9 cellular contexts compared by ENCODE assay signal in the genomic region with DNA sequence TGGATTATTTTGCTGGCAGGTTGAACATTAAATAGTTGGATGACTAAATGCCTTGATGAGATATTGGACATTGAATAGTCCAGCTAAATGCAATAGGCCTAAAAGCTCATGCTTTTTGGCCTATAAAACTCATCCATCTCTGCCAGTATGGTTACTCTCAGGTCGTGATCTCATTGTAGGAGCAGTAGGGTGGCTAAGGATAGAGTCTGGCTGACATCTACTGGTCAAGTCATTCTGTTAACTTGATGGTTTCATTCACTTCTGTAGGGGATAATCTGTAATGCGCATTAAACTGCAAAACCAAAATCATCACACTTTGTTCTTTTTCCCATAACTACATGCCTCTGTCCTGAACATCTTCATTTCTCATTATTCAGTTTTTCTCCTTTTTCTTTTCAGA.
DNase-seq lines count a peak whose midpoint lies in the region; ATAC-seq and TF ChIP-seq lines count a peak whose summit lies in the region.
"Had no signal": no experiment of that assay in that cellular context is flagged by ENCODE, and none has a peak within 500 bp of the region (broad histone marks: within the 10 kb centered on the region; RNA-seq: fewer than 3 reads in every experiment).

No MANE protein-coding gene starts in this region.

- H3K4me2 ChIP-seq in HCT116 (ENCODE audit: low read length), result no peak overlapping the region

- no peaks in the 10 kb centered on the region for H3K27me3 ChIP-seq in HCT116 (ENCODE audit: insufficient read depth, low read length)

- H3K4me3 ChIP-seq in AG04449 (ENCODE audit: low read depth, low read length), result no peak overlapping the region
- H3K4me3 ChIP-seq in HCT116 (replicated peaks in 1 of 2; ENCODE audit: low read depth in 1 of 2, low read length in 2 of 2), result no peak overlapping the region

- TF ChIP-seq POLR2A in HCT116 (IDR thresholded peaks at IDR 0.05; ENCODE audit: borderline replicate concordance, extremely low read depth, insufficient read depth, insufficient read length), result no peak

- H3K36me3 Mint-ChIP-seq in activated T-helper 2 cell treated with anti-CD3 and anti-CD28 coated beads, Interferon-gamma antibody, Interleukin-2, Interleukin-4, amounts not matched to agents 10 μg/mL and 5 μg/mL and 100 μg/mL, durations not matched to agents 14 hours and 24 hours and 36 hours (ENCODE audit: low read depth), result no peaks in the 10 kb centered on the region

- no peaks in the 10 kb centered on the region for H3K36me3 ChIP-seq in HCT116 (ENCODE audit: control insufficient read depth in 1 of 2, insufficient read depth in 2 of 2, low read length in 2 of 2)

- TF ChIP-seq RAD21 in HCT116 (IDR thresholded peaks at IDR 0.05; ENCODE audit: low read depth), result peak; percentile 75

- H3K27ac ChIP-seq in HCT116 (ENCODE audit: low read depth, low read length), result no peak overlapping the region
- H3K27ac ChIP-seq in RWPE1, result no peak overlapping the region
- no peak overlapping the region for H3K27ac ChIP-seq in caudate nucleus (ENCODE audit: low read depth, low read length)

- H3K9me3 ChIP-seq in HCT116 (ENCODE audit: control insufficient read depth in 1 of 2, insufficient read depth in 1 of 2, low read depth in 1 of 2, low read length in 2 of 2), result no peaks in the 10 kb centered on the region

- no peaks in the 10 kb centered on the region for H3K4me1 ChIP-seq in HCT116 (ENCODE audit: control insufficient read depth in 1 of 2, insufficient read depth in 2 of 2, low read length in 2 of 2)

- H3K79me2 ChIP-seq in HCT116 (ENCODE audit: insufficient read depth, low read length), result no peaks in the 10 kb centered on the region

- no peaks in the 10 kb centered on the region for H4K20me1 ChIP-seq in HCT116 (ENCODE audit: insufficient read depth)

- RAD21 ChIA-PET in HCT116 (lab: Charles Lee; ENCODE audit: low non-redundant PET in 1 of 2, low total read pairs in 2 of 2, uncharacterized antibody in 2 of 2, unreplicated experiment in 2 of 2), result no interaction called here

- intact Hi-C loops in HCT116 (cut with micrococcal nuclease), result loop anchor here (1.0 to 5.0 kb wide), 3 partner anchors 307 to 542 kb away; no protein-coding TSS in a partner anchor
- intact Hi-C loops in activated T-helper 2 cell treated with anti-CD3 and anti-CD28 coated beads, Interferon-gamma antibody, Interleukin-2, Interleukin-4, amounts not matched to agents 10 μg/mL and 5 μg/mL and 100 μg/mL, durations not matched to agents 14 hours and 24 hours and 36 hours (cut with micrococcal nuclease), result no loop called here

- peak; percentile 81 for ATAC-seq in HCT116
- ATAC-seq in GM19324 (IDR thresholded peaks at IDR 0.05; ENCODE audit: low FRiP score, unreplicated experiment), result no peak

- POLR2A ChIA-PET in AG04449 (lab: Yijun Ruan, JAX), result no interaction called here
- POLR2A ChIA-PET in HCT116 (lab: Charles Lee), result no interaction called here
- POLR2A ChIA-PET in RWPE1 (lab: Yijun Ruan, JAX; ENCODE audit: low non-redundant PET), result no interaction called here

- peak; percentile 43 for TF ChIP-seq CTCF in AG04449 (IDR thresholded peaks at IDR 0.05; ENCODE audit: insufficient read depth, low read length, missing control alignments)
- TF ChIP-seq CTCF in HCT116 (IDR thresholded peaks at IDR 0.05 in 2 of 3, conservative IDR thresholded peaks at IDR 0.05 in 1 of 3; ENCODE audit: borderline replicate concordance in 1 of 3, insufficient read depth in 1 of 3, low read depth in 2 of 3, low read length in 2 of 3), result peak; percentile 18 to 41 (median 36); a peak in 3 of 6 replicates
- peak; percentile 50 for TF ChIP-seq CTCF in RWPE1 (conservative IDR thresholded peaks at IDR 0.05; ENCODE audit: low read depth)

- DNase-seq in AG04449 (ENCODE audit: low read depth, low spot score), result no peak
- peak; percentile 26 for DNase-seq in HCT116 (ENCODE audit: low read depth, low spot score)
- peak; percentile 28 for DNase-seq in RWPE1 (ENCODE audit: low spot score)
- peak; percentile 4 for DNase-seq in globus pallidus (ENCODE audit: low spot score)
- no peak for DNase-seq in activated T-helper 2 cell treated with anti-CD3 and anti-CD28 coated beads, Interferon-gamma antibody, Interleukin-2, Interleukin-4, amounts not matched to agents 10 μg/mL and 5 μg/mL and 100 μg/mL, durations not matched to agents 14 hours and 24 hours and 36 hours (ENCODE audit: low spot score)
- DNase-seq in inferior parietal cortex (ENCODE audit: extremely low spot score), result no peak
- no peak for DNase-seq in caudate nucleus (lab: John Stamatoyannopoulos, UW)
- DNase-seq: retina had no signal

- H3K9me2 ChIP-seq in HCT116 (ENCODE audit: insufficient read depth), result no peaks in the 10 kb centered on the region

- H3K27ac Mint-ChIP-seq in activated T-helper 2 cell treated with anti-CD3 and anti-CD28 coated beads, Interferon-gamma antibody, Interleukin-2, Interleukin-4, amounts not matched to agents 10 μg/mL and 5 μg/mL and 100 μg/mL, durations not matched to agents 14 hours and 24 hours and 36 hours, result no peak overlapping the region

- no peaks in the 10 kb centered on the region for H3K27me3 Mint-ChIP-seq in activated T-helper 2 cell treated with anti-CD3 and anti-CD28 coated beads, Interferon-gamma antibody, Interleukin-2, Interleukin-4, amounts not matched to agents 10 μg/mL and 5 μg/mL and 100 μg/mL, durations not matched to agents 14 hours and 24 hours and 36 hours (ENCODE audit: low read depth)

- CTCF ChIA-PET in AG04449 (lab: Yijun Ruan, JAX), result interaction anchor here (0.6 to 8.1 kb wide), 30 partner anchors 9 to 543 kb away, joined by 3 to 59 read pairs (median 3); a partner anchor contains a TSS
- CTCF ChIA-PET in HCT116 (lab: Charles Lee), result interaction anchor here (0.6 to 1.8 kb wide), 4 partner anchors 11 to 543 kb away, joined by 3 to 14 read pairs (median 4); a partner anchor contains a TSS
- CTCF ChIA-PET in RWPE1 (lab: Yijun Ruan, JAX), result interaction anchor here (0.6 to 1.5 kb wide), 6 partner anchors 343 to 1927 kb away, joined by 3 to 8 read pairs (median 3); no protein-coding TSS in a partner anchor

- no peak overlapping the region for H3K9ac ChIP-seq in HCT116 (ENCODE audit: low read length)

- H3K4me1 Mint-ChIP-seq in activated T-helper 2 cell treated with anti-CD3 and anti-CD28 coated beads, Interferon-gamma antibody, Interleukin-2, Interleukin-4, amounts not matched to agents 10 μg/mL and 5 μg/mL and 100 μg/mL, durations not matched to agents 14 hours and 24 hours and 36 hours (ENCODE audit: low read depth), result no peaks in the 10 kb centered on the region

- peak overlapping the region; percentile 41 for H2AFZ ChIP-seq in HCT116 (ENCODE audit: low read depth, low read length, poor library complexity, severe bottlenecking)

- H3K4me3 Mint-ChIP-seq in activated T-helper 2 cell treated with anti-CD3 and anti-CD28 coated beads, Interferon-gamma antibody, Interleukin-2, Interleukin-4, amounts not matched to agents 10 μg/mL and 5 μg/mL and 100 μg/mL, durations not matched to agents 14 hours and 24 hours and 36 hours (ENCODE audit: low read depth), result no peak overlapping the region

- no TSS peak for BruUV-seq in HCT116 (replicated peaks; lab: Mats Ljungman, UMichigan)

- no peaks in the 10 kb centered on the region for H3K9me3 Mint-ChIP-seq in activated T-helper 2 cell treated with anti-CD3 and anti-CD28 coated beads, Interferon-gamma antibody, Interleukin-2, Interleukin-4, amounts not matched to agents 10 μg/mL and 5 μg/mL and 100 μg/mL, durations not matched to agents 14 hours and 24 hours and 36 hours

TF ChIP-seq in HCT116, 20 proteins besides CTCF, POLR2A, EP300 and RAD21 (continues in another document):
- TF ChIP-seq EZH2 (IDR thresholded peaks at IDR 0.05) (no peak), TCF7L2 (IDR thresholded peaks at IDR 0.05; ENCODE audit: borderline replicate concordance, extremely low read depth, insufficient read depth, insufficient read length) (no peak), ELF1 (IDR thresholded peaks at IDR 0.05; ENCODE audit: borderline replicate concordance, low read depth) (no peak), CBX3 (IDR thresholded peaks at IDR 0.05; ENCODE audit: low read depth) (no peak), CEBPB (IDR thresholded peaks at IDR 0.05; ENCODE audit: low read depth) (no peak), SP1 (IDR thresholded peaks at IDR 0.05; ENCODE audit: low read depth) (no peak), YY1 (IDR thresholded peaks at IDR 0.05; ENCODE audit: extremely low read depth, insufficient replicate concordance, low read depth, low read length) (no peak), POLR2AphosphoS5 (IDR thresholded peaks at IDR 0.05; ENCODE audit: low read depth, low read length) (no peak), SRF (IDR thresholded peaks at IDR 0.05; ENCODE audit: low read depth) (no peak), EZH2phosphoT487 (IDR thresholded peaks at IDR 0.05; ENCODE audit: borderline replicate concordance) (no peak)
- TF ChIP-seq, protein P1, sequence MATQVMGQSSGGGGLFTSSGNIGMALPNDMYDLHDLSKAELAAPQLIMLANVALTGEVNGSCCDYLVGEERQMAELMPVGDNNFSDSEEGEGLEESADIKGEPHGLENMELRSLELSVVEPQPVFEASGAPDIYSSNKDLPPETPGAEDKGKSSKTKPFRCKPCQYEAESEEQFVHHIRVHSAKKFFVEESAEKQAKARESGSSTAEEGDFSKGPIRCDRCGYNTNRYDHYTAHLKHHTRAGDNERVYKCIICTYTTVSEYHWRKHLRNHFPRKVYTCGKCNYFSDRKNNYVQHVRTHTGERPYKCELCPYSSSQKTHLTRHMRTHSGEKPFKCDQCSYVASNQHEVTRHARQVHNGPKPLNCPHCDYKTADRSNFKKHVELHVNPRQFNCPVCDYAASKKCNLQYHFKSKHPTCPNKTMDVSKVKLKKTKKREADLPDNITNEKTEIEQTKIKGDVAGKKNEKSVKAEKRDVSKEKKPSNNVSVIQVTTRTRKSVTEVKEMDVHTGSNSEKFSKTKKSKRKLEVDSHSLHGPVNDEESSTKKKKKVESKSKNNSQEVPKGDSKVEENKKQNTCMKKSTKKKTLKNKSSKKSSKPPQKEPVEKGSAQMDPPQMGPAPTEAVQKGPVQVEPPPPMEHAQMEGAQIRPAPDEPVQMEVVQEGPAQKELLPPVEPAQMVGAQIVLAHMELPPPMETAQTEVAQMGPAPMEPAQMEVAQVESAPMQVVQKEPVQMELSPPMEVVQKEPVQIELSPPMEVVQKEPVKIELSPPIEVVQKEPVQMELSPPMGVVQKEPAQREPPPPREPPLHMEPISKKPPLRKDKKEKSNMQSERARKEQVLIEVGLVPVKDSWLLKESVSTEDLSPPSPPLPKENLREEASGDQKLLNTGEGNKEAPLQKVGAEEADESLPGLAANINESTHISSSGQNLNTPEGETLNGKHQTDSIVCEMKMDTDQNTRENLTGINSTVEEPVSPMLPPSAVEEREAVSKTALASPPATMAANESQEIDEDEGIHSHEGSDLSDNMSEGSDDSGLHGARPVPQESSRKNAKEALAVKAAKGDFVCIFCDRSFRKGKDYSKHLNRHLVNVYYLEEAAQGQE (IDR thresholded peaks at IDR 0.05; ENCODE audit: low read depth), result no peak
- TF ChIP-seq, protein P2, sequence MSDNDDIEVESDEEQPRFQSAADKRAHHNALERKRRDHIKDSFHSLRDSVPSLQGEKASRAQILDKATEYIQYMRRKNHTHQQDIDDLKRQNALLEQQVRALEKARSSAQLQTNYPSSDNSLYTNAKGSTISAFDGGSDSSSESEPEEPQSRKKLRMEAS (IDR thresholded peaks at IDR 0.05), result no peak

Comparison
In these comparisons a context has a peak if more than half of its experiments do, and no peak if none do; other contexts are left out.
1. DNase-seq: peak in HCT116 (single experiment), RWPE1 (single experiment) and globus pallidus (single experiment); none in AG04449 (single experiment), activated T-helper 2 cell treated with anti-CD3 and anti-CD28 coated beads, Interferon-gamma antibody, Interleukin-2, Interleukin-4, amounts not matched to agents 10 μg/mL and 5 μg/mL and 100 μg/mL, durations not matched to agents 14 hours and 24 hours and 36 hours (single experiment), inferior parietal cortex (single experiment) and caudate nucleus (0 of 61).
2. Peak in every context shown above with its lines, with median percentiles within 50 percentile points of each other: CTCF ChIP-seq.